ENCODE assay signal across 5 cellular contexts in the genomic region with DNA sequence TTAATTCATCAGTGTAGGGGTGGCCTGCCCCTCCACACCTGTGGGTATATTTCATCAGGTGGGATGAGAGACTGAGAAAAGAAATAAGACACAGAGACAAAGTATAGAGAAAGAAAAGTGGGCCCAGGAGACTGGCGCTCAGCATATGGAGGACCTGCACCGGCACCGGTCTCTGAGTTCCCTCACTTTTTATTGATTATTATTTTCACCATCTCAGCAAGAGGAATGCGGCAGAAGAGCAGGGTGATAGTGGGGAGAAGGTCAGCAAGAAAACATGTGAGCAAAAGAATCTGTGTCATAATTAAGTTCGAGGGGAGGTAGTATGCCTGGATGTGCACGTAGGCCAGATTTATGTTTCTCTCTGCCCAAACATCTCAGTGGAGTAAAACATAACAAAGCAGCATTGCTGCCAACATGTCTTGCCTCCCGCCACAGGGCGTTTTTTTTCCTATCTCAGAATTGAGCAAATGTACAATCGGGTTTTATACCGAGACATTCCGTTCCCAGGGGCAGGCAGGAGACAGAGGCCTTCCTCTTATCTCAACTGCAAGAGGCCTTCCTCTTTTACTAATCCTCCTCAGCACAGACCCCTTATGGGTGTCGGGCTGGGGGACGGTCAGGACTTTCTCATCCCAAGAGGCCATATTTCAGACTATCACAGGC. TPM values are rescaled to one million over a fixed set of nuclear protein-coding genes. Genes with fewer than 3 reads are reported as not detected.
"Had no signal": no experiment of that assay in that cellular context is flagged by ENCODE, and none has a peak within 500 bp of the region (broad histone marks: within the 10 kb centered on the region; RNA-seq: fewer than 3 reads in every experiment).

No MANE protein-coding gene starts in this region.

RNA-seq across cellular contexts. Expression of a gene that starts 5.6 kb away (rescaled TPM):
- total RNA-seq: RPMI7951 had no signal

RNA-seq across cellular contexts. Expression of a gene that starts 30.2 kb away (rescaled TPM):
- total RNA-seq: HT1080, MCF 10A had no signal
- polyA plus RNA-seq: IgD-negative memory B cell had no signal

RNA-seq across cellular contexts. Expression of a gene that starts 32.9 kb away (rescaled TPM):
- total RNA-seq: HT1080, SJCRH30 had no signal
